Comparison of ENCODE assay signal across 8 cellular contexts in the genomic region with DNA sequence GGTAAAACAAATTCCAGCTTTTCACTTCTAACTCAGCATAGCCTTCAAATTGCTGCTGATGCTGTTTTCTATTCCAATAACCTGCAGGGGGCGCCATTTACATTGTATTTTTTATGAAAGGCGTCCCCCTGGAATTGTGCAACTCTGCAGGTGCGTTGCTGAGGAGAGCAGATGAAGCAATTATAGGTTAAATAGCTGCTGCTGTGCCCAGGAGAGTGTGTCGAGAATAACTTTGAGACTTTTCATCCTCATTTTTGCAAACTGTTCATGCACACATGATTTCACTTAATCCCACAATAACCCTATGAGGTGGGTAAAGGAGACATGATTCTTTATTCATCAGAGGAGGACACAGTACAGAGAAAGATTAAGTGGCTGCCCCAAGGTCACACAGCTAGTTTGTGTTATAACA.
DNase-seq lines count a peak whose midpoint lies in the region; ATAC-seq and TF ChIP-seq lines count a peak whose summit lies in the region.

No MANE protein-coding gene starts in this region.

- ATAC-seq in right cardiac atrium, result peak; percentile 15 to 75

- CTCF ChIA-PET in HEK293 (lab: Yijun Ruan, JAX), result interaction anchor here (0.6 to 3.2 kb wide), 56 partner anchors 9 to 830 kb away, joined by 3 to 37 read pairs (median 4); no protein-coding TSS in a partner anchor

- H3K36me3 ChIP-seq in GM06990 (ENCODE audit: control insufficient read depth, insufficient read depth, low read length), result no peaks in the 10 kb centered on the region
- no peaks in the 10 kb centered on the region for H3K36me3 ChIP-seq in HEK293 (ENCODE audit: control insufficient read depth in 2 of 2, insufficient read depth in 1 of 2, low read length in 2 of 2)
- no peaks in the 10 kb centered on the region for H3K36me3 ChIP-seq in SU-DHL-6 (ENCODE audit: low read length)
- no peaks in the 10 kb centered on the region for H3K36me3 ChIP-seq in adipocyte (ENCODE audit: control insufficient read depth, insufficient read depth, low read length, severe bottlenecking)
- no peaks in the 10 kb centered on the region for H3K36me3 ChIP-seq in smooth muscle cell (ENCODE audit: low read depth)

- under 1% methylated on average over 4 of the region's 4 CpGs for WGBS in right cardiac atrium
- 9% methylated on average over 4 of the region's 4 CpGs for WGBS in smooth muscle cell (ENCODE audit: low lambda C conversion rate)

- intact Hi-C loops in right cardiac atrium (cut with DNase I), result loop anchor here in 2 of 4 donors (2.0 to 5.0 kb wide), 2 partner anchors 676 to 677 kb away; no protein-coding TSS in a partner anchor

- peak overlapping the region; percentile 37 for H3K4me2 ChIP-seq in SU-DHL-6 (ENCODE audit: low read depth, low read length, poor library complexity, severe bottlenecking)
- no peak overlapping the region for H3K4me2 ChIP-seq in smooth muscle cell

- no peaks in the 10 kb centered on the region for H3K9me2 ChIP-seq in SU-DHL-6 (replicated peaks; ENCODE audit: insufficient read depth, low read length)

- H3K79me2 ChIP-seq in SU-DHL-6 (ENCODE audit: insufficient read depth, low read length) (no peaks in the 10 kb centered on the region), smooth muscle cell (ENCODE audit: low read depth) (no peaks in the 10 kb centered on the region)

- no peaks in the 10 kb centered on the region for H3K9me3 ChIP-seq in HEK293 (ENCODE audit: control insufficient read depth, insufficient read depth, low read depth, low read length)
- H3K9me3 ChIP-seq in SU-DHL-6 (ENCODE audit: insufficient read depth, low read length), result no peaks in the 10 kb centered on the region
- no peaks in the 10 kb centered on the region for H3K9me3 ChIP-seq in adipocyte (ENCODE audit: control insufficient read depth, low read length)
- H3K9me3 ChIP-seq in right cardiac atrium (ENCODE audit: control insufficient read depth, low read length), result no peaks in the 10 kb centered on the region
- no peaks in the 10 kb centered on the region for H3K9me3 ChIP-seq in smooth muscle cell (replicated peaks; ENCODE audit: low read depth)

- H3K9ac ChIP-seq in SU-DHL-6 (ENCODE audit: low read length) (no peak overlapping the region), adipocyte (ENCODE audit: low read length) (no peak overlapping the region), smooth muscle cell (ENCODE audit: low read depth) (no peak overlapping the region)

- H4K20me1 ChIP-seq in SU-DHL-6 (ENCODE audit: low read depth, low read length) (no peaks in the 10 kb centered on the region), smooth muscle cell (ENCODE audit: low read depth) (no peaks in the 10 kb centered on the region)

- H2AFZ ChIP-seq in SU-DHL-6 (ENCODE audit: low read depth, low read length, severe bottlenecking) (no peak overlapping the region), smooth muscle cell (ENCODE audit: low read depth) (no peak overlapping the region)

- H3K4me1 ChIP-seq in HEK293 (ENCODE audit: control insufficient read depth, insufficient read depth, low read length) (no peaks in the 10 kb centered on the region), adipocyte (ENCODE audit: control insufficient read depth, insufficient read depth, low read length) (peaks cover 27% of the 10 kb centered on the region), right cardiac atrium (ENCODE audit: control insufficient read depth, insufficient read depth, low read length) (no peaks in the 10 kb centered on the region), smooth muscle cell (ENCODE audit: low read depth) (peaks cover 37% of the 10 kb centered on the region)

- H3K27ac ChIP-seq in HEK293 (ENCODE audit: extremely low read depth, low read depth, low read length) (no peak overlapping the region), SU-DHL-6 (ENCODE audit: low read depth, low read length) (peak overlapping the region; percentile 33; the same call in 1 of the 2 replicates), right cardiac atrium (ENCODE audit: low read length) (no peak overlapping the region), smooth muscle cell (ENCODE audit: low read depth) (no peak overlapping the region)

- DNase-seq in GM06990 (ENCODE audit: extremely low read depth, insufficient read length) (no peak), NCI-H1105 treated with DMSO at 0.1 percent for 48 hours (lab: John Stamatoyannopoulos, UW) (peak; percentile 88), adipocyte (ENCODE audit: low read depth) (peak; percentile 96), right cardiac atrium (peak; percentile 55 to 75 (median 68)), smooth muscle cell (lab: John Stamatoyannopoulos, UW; ENCODE audit: unreplicated experiment) (no peak), GM19240 (ENCODE audit: insufficient read length, low spot score) (no peak)

- H3F3A ChIP-seq in SU-DHL-6 (ENCODE audit: insufficient read depth) (peaks cover 17% of the 10 kb centered on the region), smooth muscle cell (ENCODE audit: low read depth) (no peaks in the 10 kb centered on the region)

- TF ChIP-seq CTCF in GM06990 (IDR thresholded peaks at IDR 0.05; ENCODE audit: insufficient read depth, low read length, poor library complexity, severe bottlenecking) (peak; percentile 59), HEK293 (tag by site-specific recombination; IDR thresholded peaks at IDR 0.05) (peak; percentile 56; the same call in 1 of the 2 replicates), SU-DHL-6 (IDR thresholded peaks at IDR 0.05; ENCODE audit: insufficient read depth, low read length, poor library complexity, severe bottlenecking) (peak; percentile 82), smooth muscle cell (IDR thresholded peaks at IDR 0.05; ENCODE audit: borderline replicate concordance, insufficient read depth, poor library complexity, severe bottlenecking) (peak; percentile 89)

- no peaks in the 10 kb centered on the region for H3K27me3 ChIP-seq in GM06990 (replicated peaks; ENCODE audit: control insufficient read depth, insufficient read depth, low read length)
- H3K27me3 ChIP-seq in SU-DHL-6 (ENCODE audit: low read length), result no peaks in the 10 kb centered on the region
- no peaks in the 10 kb centered on the region for H3K27me3 ChIP-seq in adipocyte (replicated peaks; ENCODE audit: control insufficient read depth, insufficient read depth, low read length)
- H3K27me3 ChIP-seq in right cardiac atrium (ENCODE audit: control insufficient read depth, insufficient read depth), result no peaks in the 10 kb centered on the region
- H3K27me3 ChIP-seq in smooth muscle cell (ENCODE audit: low read depth), result no peaks in the 10 kb centered on the region

- POLR2A ChIA-PET in HEK293 (lab: Yijun Ruan, JAX), result no interaction called here

- H3K4me3 ChIP-seq in GM06990 (replicated peaks; ENCODE audit: low read depth, low read length) (no peak overlapping the region), HEK293 (ENCODE audit: low read depth, low read length) (no peak overlapping the region), SU-DHL-6 (ENCODE audit: insufficient read depth, low read length, poor library complexity, severe bottlenecking) (no peak overlapping the region), adipocyte (ENCODE audit: low read length) (no peak overlapping the region), right cardiac atrium (ENCODE audit: low read length) (no peak overlapping the region), smooth muscle cell (no peak overlapping the region)

TF ChIP-seq in HEK293, 187 proteins besides CTCF, POLR2A, EP300 and RAD21:
- TF ChIP-seq, protein P1, sequence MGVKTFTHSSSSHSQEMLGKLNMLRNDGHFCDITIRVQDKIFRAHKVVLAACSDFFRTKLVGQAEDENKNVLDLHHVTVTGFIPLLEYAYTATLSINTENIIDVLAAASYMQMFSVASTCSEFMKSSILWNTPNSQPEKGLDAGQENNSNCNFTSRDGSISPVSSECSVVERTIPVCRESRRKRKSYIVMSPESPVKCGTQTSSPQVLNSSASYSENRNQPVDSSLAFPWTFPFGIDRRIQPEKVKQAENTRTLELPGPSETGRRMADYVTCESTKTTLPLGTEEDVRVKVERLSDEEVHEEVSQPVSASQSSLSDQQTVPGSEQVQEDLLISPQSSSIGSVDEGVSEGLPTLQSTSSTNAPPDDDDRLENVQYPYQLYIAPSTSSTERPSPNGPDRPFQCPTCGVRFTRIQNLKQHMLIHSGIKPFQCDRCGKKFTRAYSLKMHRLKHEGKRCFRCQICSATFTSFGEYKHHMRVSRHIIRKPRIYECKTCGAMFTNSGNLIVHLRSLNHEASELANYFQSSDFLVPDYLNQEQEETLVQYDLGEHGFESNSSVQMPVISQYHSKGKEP (tag by site-specific recombination; IDR thresholded peaks at IDR 0.05), result peak; percentile 15; the same call in 1 of the 2 replicates
- TF ChIP-seq ZNF223 (tag by site-specific recombination; IDR thresholded peaks at IDR 0.05) (no peak), ZEB2 (tag by site-specific recombination; IDR thresholded peaks at IDR 0.05) (peak; percentile 70), ZNF311 (tag by site-specific recombination; IDR thresholded peaks at IDR 0.05; ENCODE audit: borderline replicate concordance) (no peak), GFI1B (tag by site-specific recombination; IDR thresholded peaks at IDR 0.05) (no peak), ZNF174 (tag by site-specific recombination; IDR thresholded peaks at IDR 0.05) (no peak), ZNF837 (tag by site-specific recombination; IDR thresholded peaks at IDR 0.05) (no peak), ZNF324 (tag by site-specific recombination; IDR thresholded peaks at IDR 0.05) (no peak), ZBTB17 (tag by site-specific recombination; IDR thresholded peaks at IDR 0.05) (0 out of 2 replicates have a peak, but pooled peaks have one; percentile 32), ZNF654 (tag by site-specific recombination; IDR thresholded peaks at IDR 0.05; ENCODE audit: low read depth) (peak; percentile 79), ZNF785 (tag by site-specific recombination; IDR thresholded peaks at IDR 0.05) (no peak), BCL11B (tag by site-specific recombination; IDR thresholded peaks at IDR 0.05; ENCODE audit: low read depth) (no peak), ZNF2 (tag by site-specific recombination; IDR thresholded peaks at IDR 0.05) (0 out of 2 replicates have a peak, but pooled peaks have one; percentile 36), ZNF660 (tag by site-specific recombination; IDR thresholded peaks at IDR 0.05) (peak; percentile 78; the same call in 1 of the 2 replicates), ZNF843 (tag by site-specific recombination; IDR thresholded peaks at IDR 0.05) (no peak)

Comparison
In these comparisons a context has a peak if more than half of its experiments do, and no peak if none do; other contexts are left out.
1. DNase-seq: peak in NCI-H1105 treated with DMSO at 0.1 percent for 48 hours (single experiment), adipocyte (single experiment) and right cardiac atrium (3 of 3); none in GM06990 (single experiment), smooth muscle cell (single experiment) and GM19240 (single experiment).
2. Peak in every context shown above with its lines, with median percentiles within 50 percentile points of each other: CTCF ChIP-seq.